Comparison of ENCODE assay signal across 1 cellular context in genomic region chr19:33158365-33158764, GRCh38.
TF ChIP-seq lines count a peak whose summit lies in the region.

No MANE protein-coding gene starts in this region.

TF ChIP-seq in HepG2, 621 proteins besides CTCF, POLR2A, EP300 and RAD21 (continued from another document):
- TF ChIP-seq, protein P1, sequence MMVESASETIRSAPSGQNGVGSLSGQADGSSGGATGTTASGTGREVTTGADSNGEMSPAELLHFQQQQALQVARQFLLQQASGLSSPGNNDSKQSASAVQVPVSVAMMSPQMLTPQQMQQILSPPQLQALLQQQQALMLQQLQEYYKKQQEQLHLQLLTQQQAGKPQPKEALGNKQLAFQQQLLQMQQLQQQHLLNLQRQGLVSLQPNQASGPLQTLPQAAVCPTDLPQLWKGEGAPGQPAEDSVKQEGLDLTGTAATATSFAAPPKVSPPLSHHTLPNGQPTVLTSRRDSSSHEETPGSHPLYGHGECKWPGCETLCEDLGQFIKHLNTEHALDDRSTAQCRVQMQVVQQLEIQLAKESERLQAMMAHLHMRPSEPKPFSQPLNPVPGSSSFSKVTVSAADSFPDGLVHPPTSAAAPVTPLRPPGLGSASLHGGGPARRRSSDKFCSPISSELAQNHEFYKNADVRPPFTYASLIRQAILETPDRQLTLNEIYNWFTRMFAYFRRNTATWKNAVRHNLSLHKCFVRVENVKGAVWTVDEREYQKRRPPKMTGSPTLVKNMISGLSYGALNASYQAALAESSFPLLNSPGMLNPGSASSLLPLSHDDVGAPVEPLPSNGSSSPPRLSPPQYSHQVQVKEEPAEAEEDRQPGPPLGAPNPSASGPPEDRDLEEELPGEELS (CRISPR knock-in tag; IDR thresholded peaks at IDR 0.05) = peak; percentile 42
- TF ChIP-seq SOX6 (IDR thresholded peaks at IDR 0.05) = no peak
- TF ChIP-seq SOX6 (CRISPR knock-in tag; IDR thresholded peaks at IDR 0.05) = 0 out of 2 replicates have a peak, but pooled peaks have one; percentile 35
- no peak for TF ChIP-seq ZNF576 (CRISPR knock-in tag; IDR thresholded peaks at IDR 0.05)
- no peak for TF ChIP-seq SNAPC4 (CRISPR knock-in tag; IDR thresholded peaks at IDR 0.05)
- TF ChIP-seq MXD1 (CRISPR knock-in tag; IDR thresholded peaks at IDR 0.05) = no peak
- no peak for TF ChIP-seq ZNF235 (CRISPR knock-in tag; IDR thresholded peaks at IDR 0.05; ENCODE audit: borderline replicate concordance)
- no peak for TF ChIP-seq GABPB1 (CRISPR knock-in tag; IDR thresholded peaks at IDR 0.05)
- TF ChIP-seq HMG20A (CRISPR knock-in tag; IDR thresholded peaks at IDR 0.05; ENCODE audit: borderline replicate concordance) = peak; percentile 44; the same call in 1 of the 2 replicates
- TF ChIP-seq ZEB1 (IDR thresholded peaks at IDR 0.05; ENCODE audit: insufficient replicate concordance, low read depth) = no peak
- TF ChIP-seq, protein P2, sequence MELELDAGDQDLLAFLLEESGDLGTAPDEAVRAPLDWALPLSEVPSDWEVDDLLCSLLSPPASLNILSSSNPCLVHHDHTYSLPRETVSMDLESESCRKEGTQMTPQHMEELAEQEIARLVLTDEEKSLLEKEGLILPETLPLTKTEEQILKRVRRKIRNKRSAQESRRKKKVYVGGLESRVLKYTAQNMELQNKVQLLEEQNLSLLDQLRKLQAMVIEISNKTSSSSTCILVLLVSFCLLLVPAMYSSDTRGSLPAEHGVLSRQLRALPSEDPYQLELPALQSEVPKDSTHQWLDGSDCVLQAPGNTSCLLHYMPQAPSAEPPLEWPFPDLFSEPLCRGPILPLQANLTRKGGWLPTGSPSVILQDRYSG (CRISPR knock-in tag; IDR thresholded peaks at IDR 0.05) = no peak
- TF ChIP-seq ZNF513 (CRISPR knock-in tag; conservative IDR thresholded peaks at IDR 0.05) = no peak
- no peak for TF ChIP-seq PHF21A (CRISPR knock-in tag; IDR thresholded peaks at IDR 0.05)
- no peak for TF ChIP-seq SOX13 (IDR thresholded peaks at IDR 0.05)
- TF ChIP-seq SOX13 (CRISPR knock-in tag; conservative IDR thresholded peaks at IDR 0.05 in 1 of 2, IDR thresholded peaks at IDR 0.05 in 1 of 2) = 0 out of 4 replicates have a peak, but pooled peaks of 1 of the 2 experiments have one; percentile 11
- TF ChIP-seq ZBTB42 (CRISPR knock-in tag; IDR thresholded peaks at IDR 0.05) = no peak
- TF ChIP-seq PHF8 (CRISPR knock-in tag; IDR thresholded peaks at IDR 0.05) = no peak
- no peak for TF ChIP-seq WIZ (CRISPR knock-in tag; IDR thresholded peaks at IDR 0.05)
- peak; percentile 36; the same call in 1 of the 2 replicates for TF ChIP-seq GATAD2A (CRISPR knock-in tag; IDR thresholded peaks at IDR 0.05)
- no peak for TF ChIP-seq HDAC6 (IDR thresholded peaks at IDR 0.05; ENCODE audit: low read depth, low read length)
- no peak for TF ChIP-seq ZNF224 (CRISPR knock-in tag; IDR thresholded peaks at IDR 0.05)
- no peak for TF ChIP-seq GTF3A (CRISPR knock-in tag; conservative IDR thresholded peaks at IDR 0.05)
- no peak for TF ChIP-seq RBAK (CRISPR knock-in tag; IDR thresholded peaks at IDR 0.05)
- TF ChIP-seq RFXANK (CRISPR knock-in tag; IDR thresholded peaks at IDR 0.05) = no peak
- TF ChIP-seq NONO (IDR thresholded peaks at IDR 0.05) = no peak
- no peak for TF ChIP-seq NONO (CRISPR knock-in tag; conservative IDR thresholded peaks at IDR 0.05)
- no peak for TF ChIP-seq RFX1 (IDR thresholded peaks at IDR 0.05)
- TF ChIP-seq IRX3 (CRISPR knock-in tag; IDR thresholded peaks at IDR 0.05; ENCODE audit: borderline replicate concordance, low read depth) = no peak
- TF ChIP-seq, protein P3, sequence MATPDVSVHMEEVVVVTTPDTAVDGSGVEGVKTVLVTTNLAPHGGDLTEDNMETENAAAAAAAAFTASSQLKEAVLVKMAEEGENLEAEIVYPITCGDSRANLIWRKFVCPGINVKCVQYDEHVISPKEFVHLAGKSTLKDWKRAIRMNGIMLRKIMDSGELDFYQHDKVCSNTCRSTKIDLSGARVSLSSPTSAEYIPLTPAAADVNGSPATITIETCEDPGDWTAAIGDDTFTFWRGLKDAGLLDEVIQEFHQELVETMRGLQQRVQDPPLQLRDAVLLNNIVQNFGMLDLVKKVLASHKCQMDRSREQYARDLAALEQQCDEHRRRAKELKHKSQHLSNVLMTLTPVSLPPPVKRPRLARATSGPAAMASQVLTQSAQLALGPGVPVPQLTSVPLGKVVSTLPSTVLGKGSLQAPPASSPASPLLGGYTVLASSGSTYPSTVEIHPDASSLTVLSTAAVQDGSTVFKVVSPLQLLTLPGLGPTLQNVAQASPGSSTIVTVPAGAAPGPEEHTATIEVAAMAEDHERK (CRISPR knock-in tag; IDR thresholded peaks at IDR 0.05; ENCODE audit: low read depth) = no peak
- no peak for TF ChIP-seq ZNF10 (CRISPR knock-in tag; IDR thresholded peaks at IDR 0.05; ENCODE audit: borderline replicate concordance, low read depth)
- TF ChIP-seq ZFP62 (CRISPR knock-in tag; IDR thresholded peaks at IDR 0.05) = no peak
- peak; percentile 19; the same call in 1 of the 2 replicates for TF ChIP-seq MAX (IDR thresholded peaks at IDR 0.05)
- no peak for TF ChIP-seq PAX8 (CRISPR knock-in tag; IDR thresholded peaks at IDR 0.05; ENCODE audit: borderline replicate concordance)
- TF ChIP-seq, protein P4, sequence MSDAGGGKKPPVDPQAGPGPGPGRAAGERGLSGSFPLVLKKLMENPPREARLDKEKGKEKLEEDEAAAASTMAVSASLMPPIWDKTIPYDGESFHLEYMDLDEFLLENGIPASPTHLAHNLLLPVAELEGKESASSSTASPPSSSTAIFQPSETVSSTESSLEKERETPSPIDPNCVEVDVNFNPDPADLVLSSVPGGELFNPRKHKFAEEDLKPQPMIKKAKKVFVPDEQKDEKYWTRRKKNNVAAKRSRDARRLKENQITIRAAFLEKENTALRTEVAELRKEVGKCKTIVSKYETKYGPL (CRISPR knock-in tag; IDR thresholded peaks at IDR 0.05) = no peak
- TF ChIP-seq SP140L (CRISPR knock-in tag; IDR thresholded peaks at IDR 0.05; ENCODE audit: borderline replicate concordance) = no peak
- TF ChIP-seq TFDP2 (CRISPR knock-in tag; IDR thresholded peaks at IDR 0.05) = no peak
- TF ChIP-seq ZNF121 (CRISPR knock-in tag; IDR thresholded peaks at IDR 0.05) = no peak
- TF ChIP-seq BRF2 (CRISPR knock-in tag; IDR thresholded peaks at IDR 0.05) = no peak
